Comparison of ENCODE assay signal across 16 cellular contexts in the genomic region with DNA sequence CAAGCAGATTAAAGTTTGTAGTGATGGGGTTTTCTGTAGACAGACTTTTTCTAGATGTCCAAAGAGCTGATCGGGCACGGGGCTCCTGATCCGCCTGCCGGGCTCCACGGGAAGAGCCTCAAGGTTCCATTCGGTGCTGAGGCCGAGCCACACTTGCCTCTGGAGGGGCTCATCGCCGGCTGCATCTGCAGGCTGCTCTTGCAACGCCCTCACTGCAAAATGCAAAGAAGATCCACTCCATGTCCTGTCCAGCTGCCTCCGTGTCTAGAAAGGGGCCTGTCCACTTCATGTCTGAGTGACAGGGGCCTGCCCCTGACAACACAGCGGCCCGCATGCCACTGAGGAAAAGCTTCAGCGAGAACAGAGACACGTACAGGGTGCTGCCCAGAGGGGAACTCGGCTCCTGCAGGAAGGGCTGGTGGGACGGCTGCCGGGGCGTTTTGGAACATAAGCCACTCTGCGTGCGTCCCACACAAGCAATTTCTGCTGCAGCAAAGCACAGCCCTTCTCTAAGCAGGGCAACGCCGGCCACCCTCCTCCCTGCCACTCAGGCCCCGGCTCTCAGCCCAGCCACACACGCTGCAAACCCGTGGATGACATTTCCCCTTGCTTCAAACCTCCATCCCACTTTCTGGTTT. TPM values are rescaled to one million over a fixed set of nuclear protein-coding genes. Genes with fewer than 3 reads are reported as not detected.
A peak's percentile ranks its signal among the peaks of the same experiment; 100 is the strongest.
DNase-seq lines count a peak whose midpoint lies in the region; ATAC-seq, FAIRE-seq and TF ChIP-seq lines count a peak whose summit lies in the region.
"Had no signal": no experiment of that assay in that cellular context is flagged by ENCODE, and none has a peak within 500 bp of the region (broad histone marks: within the 10 kb centered on the region; RNA-seq: fewer than 3 reads in every experiment).

No MANE protein-coding gene starts in this region.

- TF ChIP-seq CTCF in HL-60 (IDR thresholded peaks at IDR 0.05; ENCODE audit: insufficient read depth, low read length) (no peak), K562 (IDR thresholded peaks at IDR 0.05 in 2 of 3, conservative IDR thresholded peaks at IDR 0.05 in 1 of 3; ENCODE audit: insufficient read depth in 2 of 3, low read depth in 1 of 3, low read length in 3 of 3) (no peak), RWPE1 (conservative IDR thresholded peaks at IDR 0.05; ENCODE audit: low read depth) (no peak)

- H2AFZ ChIP-seq in K562 (ENCODE audit: low read depth, low read length): 0 out of 2 replicates have a peak overlapping the region, but pooled peaks have one; percentile 60
- H2AFZ ChIP-seq in neuronal stem cell (ENCODE audit: low read length): peak overlapping the region; percentile 61

- H4K8ac ChIP-seq in neuronal stem cell (ENCODE audit: low read depth, low read length): no peak overlapping the region

- H3K23ac ChIP-seq in neuronal stem cell (ENCODE audit: low read depth, low read length, poor library complexity): no peak overlapping the region

- CTCF ChIA-PET in K562 (lab: Yijun Ruan, JAX; ENCODE audit: low intra/inter-chr PET ratio) (no interaction called here), RWPE1 (lab: Yijun Ruan, JAX) (no interaction called here)

- no peak for TF ChIP-seq POLR2A in K562 (conservative IDR thresholded peaks at IDR 0.05)

- no peaks in the 10 kb centered on the region for H4K20me1 ChIP-seq in K562 (replicated peaks; ENCODE audit: control insufficient read depth, insufficient read depth, low read length)

- H3K79me1 ChIP-seq in neuronal stem cell (ENCODE audit: low read depth, low read length): peaks cover 4% of the 10 kb centered on the region

- H3K4me3 ChIP-seq in HL-60 (replicated peaks; ENCODE audit: insufficient read depth, low read length): no peak overlapping the region
- no peak overlapping the region for H3K4me3 ChIP-seq in K562
- H3K4me3 ChIP-seq in neuronal stem cell (ENCODE audit: low read length in 2 of 2): no peak overlapping the region
- H3K4me3 ChIP-seq: HAP-1 had no signal

- no TSS peak for BruUV-seq in K562 (replicated peaks; lab: Mats Ljungman, UMichigan)

- H2BK120ac ChIP-seq in neuronal stem cell (ENCODE audit: low read depth, low read length): no peak overlapping the region

- H3K27ac ChIP-seq in HL-60 (replicated peaks): peak overlapping the region; percentile 86
- H3K27ac ChIP-seq in K562 (ENCODE audit: extremely low read depth, low read depth, low read length): no peak overlapping the region
- H3K27ac ChIP-seq in neuronal stem cell (replicated peaks; ENCODE audit: low read length): no peak overlapping the region
- no peak overlapping the region for H3K27ac ChIP-seq in RWPE1

- H3K79me2 ChIP-seq in K562 (ENCODE audit: control insufficient read depth, insufficient read depth, low read length): no peaks in the 10 kb centered on the region

- H2AK5ac ChIP-seq in neuronal stem cell (ENCODE audit: low read depth, low read length): no peak overlapping the region

- no peak overlapping the region for H3K4me2 ChIP-seq in K562 (ENCODE audit: insufficient read depth, low read length)
- no peak overlapping the region for H3K4me2 ChIP-seq in neuronal stem cell (ENCODE audit: insufficient read depth, low read length, poor library complexity, severe bottlenecking)
- H3K4me2 ChIP-seq: SK-N-SH had no signal

- no peak for TF ChIP-seq RAD21 in K562 (CRISPR knock-in tag; conservative IDR thresholded peaks at IDR 0.05 in 1 of 2, IDR thresholded peaks at IDR 0.05 in 1 of 2)

- no peak for FAIRE-seq in K562 (lab: Jason Lieb, UNC)
- FAIRE-seq: A204.1 had no signal

- no peak overlapping the region for H3K9ac ChIP-seq in K562 (ENCODE audit: insufficient read depth in 1 of 2, low read depth in 2 of 2, low read length in 2 of 2)
- H3K9ac ChIP-seq in neuronal stem cell (ENCODE audit: low read depth, low read length, poor library complexity): no peak overlapping the region
- H3K9ac ChIP-seq: SK-N-SH had no signal

- H2BK5ac ChIP-seq in neuronal stem cell (ENCODE audit: low read length): no peak overlapping the region

- H4K91ac ChIP-seq in neuronal stem cell (ENCODE audit: low read depth, low read length, poor library complexity): no peak overlapping the region

- H3K18ac ChIP-seq in neuronal stem cell (ENCODE audit: low read length): peak overlapping the region; percentile 0

- 32% methylated on average over 25 of the region's 26 CpGs for WGBS in K562 (ENCODE audit: insufficient coverage, low coverage, missing lambda C conversion rate)
- no CpG with 5 or more reads among the region's 26 CpGs for WGBS in neuronal stem cell (ENCODE audit: extremely low coverage in 2 of 2, insufficient read length in 2 of 2, insufficient replicate concordance in 1 of 2), 2 donors

- H2BK15ac ChIP-seq in neuronal stem cell (ENCODE audit: low read length): no peak overlapping the region

- no peak for TF ChIP-seq EP300 in K562 (IDR thresholded peaks at IDR 0.05; ENCODE audit: low read length)

- POLR2A ChIA-PET in K562 (lab: Yijun Ruan, JAX) (interaction anchor here (1.0 kb wide), 1 partner anchor 12 kb away, joined by 5 read pairs; no protein-coding TSS in a partner anchor), RWPE1 (lab: Yijun Ruan, JAX; ENCODE audit: low non-redundant PET) (no interaction called here)

- H3K9me1 ChIP-seq in K562 (ENCODE audit: control insufficient read depth, insufficient read depth, low read length): no peaks in the 10 kb centered on the region

- H3K9me3 ChIP-seq in K562 (replicated peaks; ENCODE audit: control insufficient read depth, insufficient read depth, low read depth, low read length) (no peaks in the 10 kb centered on the region), neuronal stem cell (replicated peaks in 1 of 2; ENCODE audit: control insufficient read depth in 2 of 2, insufficient read depth in 1 of 2, low read depth in 1 of 2, low read length in 2 of 2) (no peaks in the 10 kb centered on the region)
- H3K9me3 ChIP-seq: HAP-1, SK-N-SH had no signal

- H3K27me3 ChIP-seq in HL-60 (ENCODE audit: insufficient read depth, poor library complexity, severe bottlenecking): no peaks in the 10 kb centered on the region
- H3K27me3 ChIP-seq in K562 (ENCODE audit: control insufficient read depth in 2 of 2, insufficient read depth in 2 of 2, low read length in 2 of 2): peaks cover 22 to 54% of the 10 kb centered on the region in 2 experiments; a peak in 4 of 5 replicates
- H3K27me3 ChIP-seq in neuronal stem cell (ENCODE audit: control insufficient read depth in 3 of 3, insufficient read depth in 3 of 3, low read depth in 1 of 3, low read length in 3 of 3): peaks cover 0 to 26% (median 4%) of the 10 kb centered on the region in 3 experiments

- in situ Hi-C loops in K562 (cut with MboI): loop anchor here (5.0 kb wide), 1 partner anchor 79 kb away; no protein-coding TSS in a partner anchor

- H2BK12ac ChIP-seq in neuronal stem cell (ENCODE audit: low read length): no peak overlapping the region

- no peak overlapping the region for H3K14ac ChIP-seq in neuronal stem cell (ENCODE audit: low read length)

- no peak; the same call in 2 of the 3 replicates for ATAC-seq in K562
- ATAC-seq in GM18873 (IDR thresholded peaks at IDR 0.05; ENCODE audit: low FRiP score, unreplicated experiment): no peak
- ATAC-seq in left colon: no peak
- ATAC-seq: PC-3 had no signal

- intact Hi-C loops in K562 (cut with micrococcal nuclease): loop anchor here (5.0 kb wide), 1 partner anchor 89 kb away; no protein-coding TSS in a partner anchor
- intact Hi-C loops in left colon (cut with DNase I, micrococcal nuclease): no loop called here

- peak; percentile 40 for DNase-seq in Ammon's horn (ENCODE audit: low spot score)
- DNase-seq in HL-60 (ENCODE audit: low read depth in 1 of 2, low spot score in 1 of 2): no peak
- DNase-seq in K562 (ENCODE audit: extremely low read depth in 1 of 4, low spot score in 3 of 4): no peak
- DNase-seq in neuronal stem cell (ENCODE audit: low spot score): no peak
- no peak for DNase-seq in RWPE1 (ENCODE audit: low spot score)
- no peak for DNase-seq in NCI-H1436 treated with DMSO at 0.1 percent for 48 hours (lab: John Stamatoyannopoulos, UW)
- no peak for DNase-seq in left colon
- DNase-seq: CD4-positive, alpha-beta T cell; NCI-H146; NCI-H226; NCI-H526 treated with DMSO at 0.1 percent for 48 hours; PC-3; SK-N-SH had no signal

- no peak overlapping the region for H3K4ac ChIP-seq in neuronal stem cell (ENCODE audit: low read length)

- H3K4me1 ChIP-seq in K562 (replicated peaks in 1 of 2; ENCODE audit: control insufficient read depth in 2 of 2, insufficient read depth in 2 of 2, low read length in 2 of 2): peaks cover 6 to 22% of the 10 kb centered on the region in 2 experiments; a peak in 3 of 5 replicates
- H3K4me1 ChIP-seq in neuronal stem cell (ENCODE audit: control insufficient read depth in 2 of 2, insufficient read depth in 1 of 2, low read depth in 1 of 2, low read length in 2 of 2): peaks cover 0 to 1% of the 10 kb centered on the region in 2 donors
- H3K4me1 ChIP-seq: HAP-1 had no signal

- H3K36me3 ChIP-seq in K562 (ENCODE audit: control insufficient read depth, insufficient read depth, low read length) (no peaks in the 10 kb centered on the region), neuronal stem cell (replicated peaks in 1 of 2; ENCODE audit: control insufficient read depth in 2 of 2, insufficient read depth in 2 of 2, low read length in 2 of 2) (no peaks in the 10 kb centered on the region)
- H3K36me3 ChIP-seq: HAP-1 had no signal

TF ChIP-seq in K562, 482 proteins besides CTCF, POLR2A, EP300 and RAD21 (continues in another document):
- TF ChIP-seq ETV5 (CRISPR knock-in tag; IDR thresholded peaks at IDR 0.05; ENCODE audit: low read depth): no peak
- no peak for TF ChIP-seq CHD4 (IDR thresholded peaks at IDR 0.05; ENCODE audit: insufficient read depth, insufficient replicate concordance, low read depth, low read length, poor library complexity, severe bottlenecking)

RNA-seq across cellular contexts. Expression of a gene that starts 53.6 kb away (rescaled TPM):
- 18.1 and 24.6 TPM in 2 replicates for total RNA-seq in K562 (2011; cell fraction: chromatin; rRNA removed; ENCODE audit: low replicate concordance)
- 14.2 and 16.2 TPM in 2 replicates for total RNA-seq in K562 (2011; cell fraction: nucleolus; rRNA removed)
- 9.8 and 14.2 TPM in 2 replicates for total RNA-seq in K562 (2011; cell fraction: nucleoplasm; rRNA removed)
- total RNA-seq in K562 (2014; rRNA removed) (15.0 and 15.7 TPM in 2 replicates), K562 (2014; rRNA removed; fragmentation: Illumina TruSeq; extraction: Trizol) (3.2 and 3.4 TPM in 2 replicates), K562 (2015; rRNA removed; fragmentation: Illumina TruSeq; extraction: Trizol) (6.9 and 7.7 TPM in 2 replicates), K562 (2021) (15.1 and 19.2 TPM in 2 replicates), left colon (10 to 100 TPM; 31.4 to 36.3 TPM)
- polyA plus RNA-seq in K562 (2011; rRNA removed) (3.3 and 5.0 TPM in 2 replicates), K562 (2014; fragmentation: Illumina TruSeq; extraction: Trizol) (4.0 and 7.1 TPM in 2 replicates), K562 (2014; fragmentation: Nextera tagmentation; extraction: Ambion mirVana) (under 1 TPM; 0.07 to 0.21 TPM), K562 (2014; rRNA removed) (7.3 and 7.6 TPM in 2 replicates)
- polyA plus RNA-seq in K562 (2011; cell fraction: cytosol; rRNA removed): 3.1 and 4.8 TPM in 2 replicates
- polyA plus RNA-seq in K562 (2011; cell fraction: nucleus; rRNA removed): 9.4 and 14.5 TPM in 2 replicates
- 8.3 and 8.6 TPM in 2 replicates for polyA plus RNA-seq in K562 (2012)
- polyA minus RNA-seq in K562 (2011; rRNA and poly(A)+ RNA removed): 3.7 and 4.3 TPM in 2 replicates
- 7.5 and 7.7 TPM in 2 replicates for polyA minus RNA-seq in K562 (2011; cell fraction: cytosol; rRNA and poly(A)+ RNA removed)
- polyA minus RNA-seq in K562 (2011; cell fraction: nucleus; rRNA and poly(A)+ RNA removed): 8.8 and 13.7 TPM in 2 replicates
- 10.5 TPM for polyA plus RNA-seq in neuronal stem cell (2013, experiment 1 of 2)
- 11.0 TPM for polyA plus RNA-seq in neuronal stem cell (2013, experiment 2 of 2)
